19 cellular contexts compared by ENCODE assay signal in the genomic region with DNA sequence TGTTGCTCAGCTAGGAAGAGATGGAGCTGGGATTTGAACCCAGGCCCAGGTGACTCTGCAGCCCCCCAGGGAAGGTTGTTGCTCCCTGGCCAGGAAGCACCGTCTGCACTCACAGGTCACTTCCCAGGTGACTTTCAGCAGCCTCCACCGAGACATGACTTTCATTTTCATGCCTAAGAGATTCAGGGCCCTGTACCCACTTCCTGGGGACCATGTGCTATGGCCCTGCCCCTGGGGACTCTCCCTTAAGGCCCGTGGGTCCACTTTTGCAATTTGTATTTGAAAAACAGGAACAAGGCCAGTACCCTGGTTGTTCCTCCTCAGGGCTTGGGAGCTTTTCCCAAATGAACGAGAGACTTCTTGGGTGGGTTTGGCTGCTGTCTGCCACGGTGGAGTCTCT.
DNase-seq lines count a peak whose midpoint lies in the region; ATAC-seq, FAIRE-seq and TF ChIP-seq lines count a peak whose summit lies in the region.
"Had no signal": no experiment of that assay in that cellular context is flagged by ENCODE, and none has a peak within 500 bp of the region (broad histone marks: within the 10 kb centered on the region; RNA-seq: fewer than 3 reads in every experiment).

No MANE protein-coding gene starts in this region.

- peak overlapping the region; percentile 56 for H3K27ac ChIP-seq in KOPT-K1 (ENCODE audit: low read depth, low read length, poor library complexity, severe bottlenecking)
- H3K27ac ChIP-seq: coronary artery, SJSA1 had no signal

- peak; percentile 63 for FAIRE-seq in GM19239 (lab: Jason Lieb, UNC)
- FAIRE-seq: K562, small intestine had no signal

- no peak for TF ChIP-seq CTCF in GM12865 (IDR thresholded peaks at IDR 0.05; ENCODE audit: insufficient read depth, low read depth, low read length, missing control alignments)

- ATAC-seq in GM19324 (IDR thresholded peaks at IDR 0.05; ENCODE audit: low FRiP score, unreplicated experiment), result no peak
- ATAC-seq: K562 had no signal

- in situ Hi-C loops in G401 (cut with HindIII; ENCODE audit: low sequenced_read_pairs), result no loop called here

- H3K4me3 ChIP-seq in GM12865 (ENCODE audit: low read depth, low read length), result no peak overlapping the region
- H3K4me3 ChIP-seq: coronary artery, K562, SJSA1 had no signal

- no peaks in the 10 kb centered on the region for H3K36me3 ChIP-seq in KOPT-K1 (ENCODE audit: insufficient read depth, low read length)
- H3K36me3 ChIP-seq: SJSA1 had no signal

- DNase-seq in GM12865 (ENCODE audit: low read depth), result peak; percentile 70
- DNase-seq in GM19239 (ENCODE audit: insufficient read length, low spot score), result peak; percentile 57
- peak; percentile 22 for DNase-seq in mesenteric fat pad (ENCODE audit: low spot score)
- no peak for DNase-seq in G401 (ENCODE audit: low spot score)
- DNase-seq in D341Med (ENCODE audit: low spot score), result no peak
- DNase-seq in effector CD4-positive, alpha-beta T cell, result no peak
- DNase-seq: activated CD8-positive, alpha-beta memory T cell treated with anti-CD3 and anti-CD28 coated beads for 24 hours; activated gamma-delta T cell treated with Interleukin-2 at 50 U/mL for 16 hours; erythroblast; H9; islet precursor cell; midbrain; small intestine; stimulated activated naive CD4-positive, alpha-beta T cell treated with Interleukin-2 at 50 U/mL for 16 hours had no signal

- H3K9me3 ChIP-seq in KOPT-K1 (ENCODE audit: insufficient read depth, low read length, poor library complexity, severe bottlenecking), result no peaks in the 10 kb centered on the region
- H3K9me3 ChIP-seq: SJSA1 had no signal

Comparison
In these comparisons a context has a peak if more than half of its experiments do, and no peak if none do; other contexts are left out.
1. DNase-seq: peak in GM12865 (single experiment), GM19239 (single experiment) and mesenteric fat pad (single experiment); none in G401 (single experiment), D341Med (single experiment) and effector CD4-positive, alpha-beta T cell (single experiment).